ENCODE assay signal across 1 cellular context in genomic region chr6:139533573-139534471, GRCh38.
TF ChIP-seq lines count a peak whose summit lies in the region.

No MANE protein-coding gene starts in this region.

TF ChIP-seq in K562, 482 proteins besides CTCF, POLR2A, EP300 and RAD21 (continued from another document and continues in another):
- TF ChIP-seq SMAD4 (CRISPR knock-in tag; conservative IDR thresholded peaks at IDR 0.05) (peak; percentile 75), CAMTA2 (CRISPR knock-in tag; conservative IDR thresholded peaks at IDR 0.05) (0 out of 2 replicates have a peak, but pooled peaks have one; percentile 22), LCOR (CRISPR knock-in tag; IDR thresholded peaks at IDR 0.05) (0 out of 2 replicates have a peak, but pooled peaks have one; percentile 15), SP1 (CRISPR knock-in tag; IDR thresholded peaks at IDR 0.05) (no peak; the same call in 1 of the 2 replicates), ZFP1 (CRISPR knock-in tag; IDR thresholded peaks at IDR 0.05) (no peak), EP400 (IDR thresholded peaks at IDR 0.05) (peak; percentile 42), ZNF3 (CRISPR knock-in tag; IDR thresholded peaks at IDR 0.05) (0 out of 2 replicates have a peak, but pooled peaks have one; percentile 33), RFX7 (CRISPR knock-in tag; IDR thresholded peaks at IDR 0.05) (0 out of 2 replicates have a peak, but pooled peaks have one; percentile 32), ATF1 (CRISPR knock-in tag; IDR thresholded peaks at IDR 0.05) (no peak), ATF1 (tag; IDR thresholded peaks at IDR 0.05) (peak; percentile 67), ZBTB7A (IDR thresholded peaks at IDR 0.05; ENCODE audit: borderline replicate concordance, control insufficient read depth, low read depth, low read length) (peak; percentile 35; the same call in 1 of the 2 replicates), ZNF668 (CRISPR knock-in tag; IDR thresholded peaks at IDR 0.05) (peak; percentile 54; the same call in 1 of the 2 replicates), DPF2 (IDR thresholded peaks at IDR 0.05) (peak; percentile 79), POLR2G (IDR thresholded peaks at IDR 0.05; ENCODE audit: low read depth, low read length) (0 out of 2 replicates have a peak, but pooled peaks have one; percentile 42), MYC (IDR thresholded peaks at IDR 0.05; ENCODE audit: low read depth, low read length) (peak; percentile 60), MYC (CRISPR knock-in tag; IDR thresholded peaks at IDR 0.05; ENCODE audit: borderline replicate concordance, low read depth) (no peak), CREM (IDR thresholded peaks at IDR 0.05; ENCODE audit: low read depth) (peak; percentile 61; the same call in 1 of the 2 replicates), RBM34 (IDR thresholded peaks at IDR 0.05; ENCODE audit: borderline replicate concordance, insufficient read depth, low read length) (no peak), TCF3 (CRISPR knock-in tag; IDR thresholded peaks at IDR 0.05) (peak; percentile 84), NFATC3 (IDR thresholded peaks at IDR 0.05) (no peak), CEBPB (tag; IDR thresholded peaks at IDR 0.05) (peak; percentile 74), ATF3 (IDR thresholded peaks at IDR 0.05) (peak; percentile 19; the same call in 1 of the 2 replicates), ATF3 (CRISPR knock-in tag; conservative IDR thresholded peaks at IDR 0.05) (no peak), POLR2H (tag; IDR thresholded peaks at IDR 0.05; ENCODE audit: low read depth) (0 out of 2 replicates have a peak, but pooled peaks have one; percentile 44), KLF16 (IDR thresholded peaks at IDR 0.05) (peak; percentile 68; the same call in 1 of the 2 replicates), STAT5A (IDR thresholded peaks at IDR 0.05; ENCODE audit: borderline replicate concordance, low read length) (peak; percentile 60), MYNN (IDR thresholded peaks at IDR 0.05) (peak; percentile 82; the same call in 1 of the 2 replicates), MYNN (CRISPR knock-in tag; IDR thresholded peaks at IDR 0.05) (no peak), POLR2AphosphoS5 (IDR thresholded peaks at IDR 0.05; ENCODE audit: control insufficient read depth, insufficient read depth, low read depth, low read length) (peak; percentile 81), BRD9 (IDR thresholded peaks at IDR 0.05; ENCODE audit: low read depth, partially characterized antibody) (peak; percentile 43), ZNF175 (CRISPR knock-in tag; IDR thresholded peaks at IDR 0.05; ENCODE audit: low read depth) (peak; percentile 65; the same call in 1 of the 2 replicates), MXD1 (CRISPR knock-in tag; IDR thresholded peaks at IDR 0.05; ENCODE audit: borderline replicate concordance, poor library complexity, severe bottlenecking) (no peak), CREB3 (tag; conservative IDR thresholded peaks at IDR 0.05; ENCODE audit: low read depth) (0 out of 2 replicates have a peak, but pooled peaks have one; percentile 17), MTA3 (IDR thresholded peaks at IDR 0.05; ENCODE audit: borderline replicate concordance) (peak; percentile 65; the same call in 1 of the 2 replicates), NFE2 (IDR thresholded peaks at IDR 0.05; ENCODE audit: low read depth) (peak; percentile 88), MAFF (IDR thresholded peaks at IDR 0.05; ENCODE audit: low read length) (peak; percentile 66), NFIC (IDR thresholded peaks at IDR 0.05) (peak; percentile 54), ZNF316 (IDR thresholded peaks at IDR 0.05) (peak; percentile 93), GATA2 (CRISPR knock-in tag; IDR thresholded peaks at IDR 0.05) (peak; percentile 70; the same call in 1 of the 2 replicates), PML (IDR thresholded peaks at IDR 0.05; ENCODE audit: low read length) (peak; percentile 63), ZMIZ1 (IDR thresholded peaks at IDR 0.05; ENCODE audit: low read depth in 2 of 2, low read length in 2 of 2) (0 out of 4 replicates have a peak, but pooled peaks of 1 of the 2 experiments have one; percentile 68), USF2 (CRISPR knock-in tag; IDR thresholded peaks at IDR 0.05) (no peak), TBL1XR1 (IDR thresholded peaks at IDR 0.05; ENCODE audit: low read length in 2 of 2) (no peak; a peak in 1 of 4 replicates), SIN3B (IDR thresholded peaks at IDR 0.05; ENCODE audit: low read depth) (no peak), E2F3 (CRISPR knock-in tag; IDR thresholded peaks at IDR 0.05) (no peak), JUND (IDR thresholded peaks at IDR 0.05; ENCODE audit: borderline replicate concordance, low read depth, low read length) (peak; percentile 59), JUND (tag; IDR thresholded peaks at IDR 0.05; ENCODE audit: borderline replicate concordance, low read depth, low read length) (no peak; the same call in 1 of the 3 replicates), MTA2 (IDR thresholded peaks at IDR 0.05; ENCODE audit: low read depth) (peak; percentile 62)
- TF ChIP-seq, protein P1, sequence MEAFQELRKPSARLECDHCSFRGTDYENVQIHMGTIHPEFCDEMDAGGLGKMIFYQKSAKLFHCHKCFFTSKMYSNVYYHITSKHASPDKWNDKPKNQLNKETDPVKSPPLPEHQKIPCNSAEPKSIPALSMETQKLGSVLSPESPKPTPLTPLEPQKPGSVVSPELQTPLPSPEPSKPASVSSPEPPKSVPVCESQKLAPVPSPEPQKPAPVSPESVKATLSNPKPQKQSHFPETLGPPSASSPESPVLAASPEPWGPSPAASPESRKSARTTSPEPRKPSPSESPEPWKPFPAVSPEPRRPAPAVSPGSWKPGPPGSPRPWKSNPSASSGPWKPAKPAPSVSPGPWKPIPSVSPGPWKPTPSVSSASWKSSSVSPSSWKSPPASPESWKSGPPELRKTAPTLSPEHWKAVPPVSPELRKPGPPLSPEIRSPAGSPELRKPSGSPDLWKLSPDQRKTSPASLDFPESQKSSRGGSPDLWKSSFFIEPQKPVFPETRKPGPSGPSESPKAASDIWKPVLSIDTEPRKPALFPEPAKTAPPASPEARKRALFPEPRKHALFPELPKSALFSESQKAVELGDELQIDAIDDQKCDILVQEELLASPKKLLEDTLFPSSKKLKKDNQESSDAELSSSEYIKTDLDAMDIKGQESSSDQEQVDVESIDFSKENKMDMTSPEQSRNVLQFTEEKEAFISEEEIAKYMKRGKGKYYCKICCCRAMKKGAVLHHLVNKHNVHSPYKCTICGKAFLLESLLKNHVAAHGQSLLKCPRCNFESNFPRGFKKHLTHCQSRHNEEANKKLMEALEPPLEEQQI (IDR thresholded peaks at IDR 0.05) = 0 out of 2 replicates have a peak, but pooled peaks have one; percentile 53
- TF ChIP-seq, protein P2, sequence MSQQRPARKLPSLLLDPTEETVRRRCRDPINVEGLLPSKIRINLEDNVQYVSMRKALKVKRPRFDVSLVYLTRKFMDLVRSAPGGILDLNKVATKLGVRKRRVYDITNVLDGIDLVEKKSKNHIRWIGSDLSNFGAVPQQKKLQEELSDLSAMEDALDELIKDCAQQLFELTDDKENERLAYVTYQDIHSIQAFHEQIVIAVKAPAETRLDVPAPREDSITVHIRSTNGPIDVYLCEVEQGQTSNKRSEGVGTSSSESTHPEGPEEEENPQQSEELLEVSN (IDR thresholded peaks at IDR 0.05; ENCODE audit: borderline replicate concordance in 1 of 2, extremely low read depth in 1 of 2, insufficient read depth in 1 of 2, insufficient read length in 1 of 2, low read depth in 1 of 2, low read length in 1 of 2, poor library complexity in 1 of 2, severe bottlenecking in 1 of 2) = peak in 1 of 2 experiments; percentile 50
- TF ChIP-seq, protein P3, sequence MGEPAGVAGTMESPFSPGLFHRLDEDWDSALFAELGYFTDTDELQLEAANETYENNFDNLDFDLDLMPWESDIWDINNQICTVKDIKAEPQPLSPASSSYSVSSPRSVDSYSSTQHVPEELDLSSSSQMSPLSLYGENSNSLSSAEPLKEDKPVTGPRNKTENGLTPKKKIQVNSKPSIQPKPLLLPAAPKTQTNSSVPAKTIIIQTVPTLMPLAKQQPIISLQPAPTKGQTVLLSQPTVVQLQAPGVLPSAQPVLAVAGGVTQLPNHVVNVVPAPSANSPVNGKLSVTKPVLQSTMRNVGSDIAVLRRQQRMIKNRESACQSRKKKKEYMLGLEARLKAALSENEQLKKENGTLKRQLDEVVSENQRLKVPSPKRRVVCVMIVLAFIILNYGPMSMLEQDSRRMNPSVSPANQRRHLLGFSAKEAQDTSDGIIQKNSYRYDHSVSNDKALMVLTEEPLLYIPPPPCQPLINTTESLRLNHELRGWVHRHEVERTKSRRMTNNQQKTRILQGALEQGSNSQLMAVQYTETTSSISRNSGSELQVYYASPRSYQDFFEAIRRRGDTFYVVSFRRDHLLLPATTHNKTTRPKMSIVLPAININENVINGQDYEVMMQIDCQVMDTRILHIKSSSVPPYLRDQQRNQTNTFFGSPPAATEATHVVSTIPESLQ (CRISPR knock-in tag; IDR thresholded peaks at IDR 0.05) = no peak
- TF ChIP-seq, protein P4, sequence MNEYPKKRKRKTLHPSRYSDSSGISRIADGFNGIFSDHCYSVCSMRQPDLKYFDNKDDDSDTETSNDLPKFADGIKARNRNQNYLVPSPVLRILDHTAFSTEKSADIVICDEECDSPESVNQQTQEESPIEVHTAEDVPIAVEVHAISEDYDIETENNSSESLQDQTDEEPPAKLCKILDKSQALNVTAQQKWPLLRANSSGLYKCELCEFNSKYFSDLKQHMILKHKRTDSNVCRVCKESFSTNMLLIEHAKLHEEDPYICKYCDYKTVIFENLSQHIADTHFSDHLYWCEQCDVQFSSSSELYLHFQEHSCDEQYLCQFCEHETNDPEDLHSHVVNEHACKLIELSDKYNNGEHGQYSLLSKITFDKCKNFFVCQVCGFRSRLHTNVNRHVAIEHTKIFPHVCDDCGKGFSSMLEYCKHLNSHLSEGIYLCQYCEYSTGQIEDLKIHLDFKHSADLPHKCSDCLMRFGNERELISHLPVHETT (CRISPR knock-in tag; conservative IDR thresholded peaks at IDR 0.05 in 1 of 2, IDR thresholded peaks at IDR 0.05 in 1 of 2) = no peak
- TF ChIP-seq, protein P5, sequence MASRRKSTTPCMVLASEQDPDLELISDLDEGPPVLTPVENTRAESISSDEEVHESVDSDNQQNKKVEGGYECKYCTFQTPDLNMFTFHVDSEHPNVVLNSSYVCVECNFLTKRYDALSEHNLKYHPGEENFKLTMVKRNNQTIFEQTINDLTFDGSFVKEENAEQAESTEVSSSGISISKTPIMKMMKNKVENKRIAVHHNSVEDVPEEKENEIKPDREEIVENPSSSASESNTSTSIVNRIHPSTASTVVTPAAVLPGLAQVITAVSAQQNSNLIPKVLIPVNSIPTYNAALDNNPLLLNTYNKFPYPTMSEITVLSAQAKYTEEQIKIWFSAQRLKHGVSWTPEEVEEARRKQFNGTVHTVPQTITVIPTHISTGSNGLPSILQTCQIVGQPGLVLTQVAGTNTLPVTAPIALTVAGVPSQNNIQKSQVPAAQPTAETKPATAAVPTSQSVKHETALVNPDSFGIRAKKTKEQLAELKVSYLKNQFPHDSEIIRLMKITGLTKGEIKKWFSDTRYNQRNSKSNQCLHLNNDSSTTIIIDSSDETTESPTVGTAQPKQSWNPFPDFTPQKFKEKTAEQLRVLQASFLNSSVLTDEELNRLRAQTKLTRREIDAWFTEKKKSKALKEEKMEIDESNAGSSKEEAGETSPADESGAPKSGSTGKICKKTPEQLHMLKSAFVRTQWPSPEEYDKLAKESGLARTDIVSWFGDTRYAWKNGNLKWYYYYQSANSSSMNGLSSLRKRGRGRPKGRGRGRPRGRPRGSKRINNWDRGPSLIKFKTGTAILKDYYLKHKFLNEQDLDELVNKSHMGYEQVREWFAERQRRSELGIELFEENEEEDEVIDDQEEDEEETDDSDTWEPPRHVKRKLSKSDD (conservative IDR thresholded peaks at IDR 0.05; ENCODE audit: low read length) = 0 out of 2 replicates have a peak, but pooled peaks have one; percentile 20
